In genomic region chr12:108140501-108140900, GRCh38 we compare ENCODE assay signal across 3 cellular contexts. TPM values are rescaled to one million over a fixed set of nuclear protein-coding genes. Genes with fewer than 3 reads are reported as not detected.
"Had no signal": no experiment of that assay in that cellular context is flagged by ENCODE, and none has a peak within 500 bp of the region (broad histone marks: within the 10 kb centered on the region; RNA-seq: fewer than 3 reads in every experiment).

No MANE protein-coding gene starts in this region.

- ATAC-seq: GM12878 had no signal

- DNase-seq: GDM1, GF-D8 had no signal

- H3K4me3 ChIP-seq: GM12878 had no signal

RNA-seq across cellular contexts. Expression of gene WSCD2, which starts 11.4 kb away (rescaled TPM):
- total RNA-seq: GM12878 had no signal
